13 cellular contexts compared by ENCODE assay signal in genomic region chr5:4924581-4924980, GRCh38.
"Had no signal": no experiment of that assay in that cellular context is flagged by ENCODE, and none has a peak within 500 bp of the region (broad histone marks: within the 10 kb centered on the region; RNA-seq: fewer than 3 reads in every experiment).

No MANE protein-coding gene starts in this region.

- ATAC-seq: activated CD4-positive, CD25-positive, alpha-beta regulatory T cell treated with anti-CD3 and anti-CD28 coated beads, Interleukin-2, amount 50 U/mL, for 24 hours; foreskin keratinocyte; stimulated activated effector memory CD8-positive, alpha-beta T cell treated with anti-CD3 and anti-CD28 coated beads, Interleukin-12 subunit alpha, Interleukin-12 subunit beta, amount 100 ng/mL, for 72 hours; T-cell had no signal

- H3K9me3 ChIP-seq: colonic mucosa, esophagus squamous epithelium, ovary, thoracic aorta, uterus had no signal

- H3K27me3 ChIP-seq: colonic mucosa, esophagus squamous epithelium, foreskin keratinocyte, ovary, uterus had no signal

- H3K4me3 ChIP-seq: colonic mucosa, esophagus squamous epithelium, ovary, thoracic aorta, uterus had no signal

- H3K36me3 ChIP-seq: colonic mucosa, esophagus squamous epithelium, ovary, thoracic aorta, uterus had no signal

- H3K27ac ChIP-seq: colonic mucosa, esophagus squamous epithelium, foreskin keratinocyte, ovary, thoracic aorta, uterus had no signal

- DNase-seq: activated naive CD4-positive, alpha-beta T cell treated with Interleukin-2 at 50 U/mL for 16 hours; anterior cingulate cortex; colonic mucosa; esophagus squamous epithelium; foreskin keratinocyte; immature natural killer cell; ovary; T-cell; T-helper 9 cell; uterus had no signal

- H3K4me1 ChIP-seq: colonic mucosa, esophagus squamous epithelium, foreskin keratinocyte, uterus had no signal
